19 cellular contexts compared by ENCODE assay signal in genomic region chr1:27346357-27346756, GRCh38. TPM values are rescaled to one million over a fixed set of nuclear protein-coding genes. Genes with fewer than 3 reads are reported as not detected.
DNase-seq lines count a peak whose midpoint lies in the region; ATAC-seq and TF ChIP-seq lines count a peak whose summit lies in the region.
"Had no signal": no experiment of that assay in that cellular context is flagged by ENCODE, and none has a peak within 500 bp of the region (broad histone marks: within the 10 kb centered on the region; RNA-seq: fewer than 3 reads in every experiment).

No MANE protein-coding gene starts in this region.

- BruUV-seq in Calu3 (replicated peaks; lab: Mats Ljungman, UMichigan): no TSS peak

- CTCF ChIA-PET in WTC11 (lab: Charles Lee): interaction anchor here (1.0 to 3.3 kb wide), 3 partner anchors 11 to 50 kb away, joined by 4 to 13 read pairs (median 5); no protein-coding TSS in a partner anchor
- CTCF ChIA-PET in Calu3 (lab: Charles Lee): no interaction called here

- no peak for DNase-seq in stimulated activated naive CD8-positive, alpha-beta T cell treated with anti-CD3 and anti-CD28 coated beads, Interleukin-15, Interleukin-2, amounts not matched to agents 100 U/mL and 50 U/mL, for 24 hours
- no peak for DNase-seq in WTC11 (ENCODE audit: low spot score)
- DNase-seq in memory B cell (ENCODE audit: low spot score in 2 of 2): no peak
- no peak for DNase-seq in activated CD4-positive, CD25-positive, alpha-beta regulatory T cell (lab: John Stamatoyannopoulos, UW)
- no peak for DNase-seq in Calu3
- DNase-seq: BE2C, DMS153, EL, Kasumi-1, NCI-H1105 treated with DMSO at 0.1 percent for 48 hours, NCI-H187 treated with DMSO at 0.1 percent for 48 hours, NCI-H2171, NCI-H82, SHP77 had no signal

- intact Hi-C loops in Calu3 (cut with micrococcal nuclease; ENCODE audit: unreplicated experiment): no loop called here

- H3K27ac Mint-ChIP-seq in stimulated activated naive CD8-positive, alpha-beta T cell treated with anti-CD3 and anti-CD28 coated beads, Interleukin-15, Interleukin-2, amounts not matched to agents 100 ng/mL and 50 ng/mL, for 24 hours: peak overlapping the region; percentile 14
- no peak overlapping the region for H3K27ac Mint-ChIP-seq in WTC11
- H3K27ac Mint-ChIP-seq in memory B cell: no peak overlapping the region
- H3K27ac Mint-ChIP-seq in Calu3 (ENCODE audit: unreplicated experiment): no peak overlapping the region

- no peaks in the 10 kb centered on the region for H3K9me3 Mint-ChIP-seq in stimulated activated naive CD8-positive, alpha-beta T cell treated with anti-CD3 and anti-CD28 coated beads, Interleukin-15, Interleukin-2, amounts not matched to agents 100 ng/mL and 50 ng/mL, for 24 hours
- H3K9me3 Mint-ChIP-seq in WTC11 (no peaks in the 10 kb centered on the region), memory B cell (no peaks in the 10 kb centered on the region), Calu3 (ENCODE audit: low read depth, unreplicated experiment) (no peaks in the 10 kb centered on the region)

- TF ChIP-seq CTCF in WTC11 (IDR thresholded peaks at IDR 0.05) (no peak), Calu3 (IDR thresholded peaks at IDR 0.05; ENCODE audit: unreplicated experiment) (no peak)

- H3K4me3 Mint-ChIP-seq in stimulated activated naive CD8-positive, alpha-beta T cell treated with anti-CD3 and anti-CD28 coated beads, Interleukin-15, Interleukin-2, amounts not matched to agents 100 ng/mL and 50 ng/mL, for 24 hours: no peak overlapping the region
- no peak overlapping the region for H3K4me3 Mint-ChIP-seq in WTC11
- H3K4me3 Mint-ChIP-seq in memory B cell: peak overlapping the region; percentile 51
- no peak overlapping the region for H3K4me3 Mint-ChIP-seq in Calu3 (ENCODE audit: low read depth, unreplicated experiment)

- peaks cover 39% of the 10 kb centered on the region for H3K4me1 Mint-ChIP-seq in stimulated activated naive CD8-positive, alpha-beta T cell treated with anti-CD3 and anti-CD28 coated beads, Interleukin-15, Interleukin-2, amounts not matched to agents 100 ng/mL and 50 ng/mL, for 24 hours (ENCODE audit: low read depth)
- peaks cover 35% of the 10 kb centered on the region for H3K4me1 Mint-ChIP-seq in WTC11
- peaks cover 34% of the 10 kb centered on the region for H3K4me1 Mint-ChIP-seq in memory B cell
- peaks cover 34% of the 10 kb centered on the region for H3K4me1 Mint-ChIP-seq in Calu3 (ENCODE audit: low read depth, unreplicated experiment)

- POLR2A ChIA-PET in WTC11 (lab: Charles Lee): no interaction called here

- no peaks in the 10 kb centered on the region for H3K27me3 Mint-ChIP-seq in stimulated activated naive CD8-positive, alpha-beta T cell treated with anti-CD3 and anti-CD28 coated beads, Interleukin-15, Interleukin-2, amounts not matched to agents 100 ng/mL and 50 ng/mL, for 24 hours
- peaks cover 12% of the 10 kb centered on the region for H3K27me3 Mint-ChIP-seq in WTC11 (ENCODE audit: low read depth)
- H3K27me3 Mint-ChIP-seq in memory B cell: no peaks in the 10 kb centered on the region
- no peaks in the 10 kb centered on the region for H3K27me3 Mint-ChIP-seq in Calu3 (ENCODE audit: unreplicated experiment)

- no peak for ATAC-seq in stimulated activated naive CD8-positive, alpha-beta T cell treated with anti-CD3 and anti-CD28 coated beads, Interleukin-15, Interleukin-2, amounts not matched to agents 100 U/mL and 50 U/mL, for 24 hours
- ATAC-seq in WTC11 (no peak), memory B cell (ENCODE audit: low read depth) (no peak), HG02970 (IDR thresholded peaks at IDR 0.05; ENCODE audit: low FRiP score, unreplicated experiment) (no peak), GM18868 (IDR thresholded peaks at IDR 0.05; ENCODE audit: unreplicated experiment) (no peak)
- ATAC-seq: Panc1 had no signal

- peaks cover 3% of the 10 kb centered on the region for H3K36me3 Mint-ChIP-seq in stimulated activated naive CD8-positive, alpha-beta T cell treated with anti-CD3 and anti-CD28 coated beads, Interleukin-15, Interleukin-2, amounts not matched to agents 100 ng/mL and 50 ng/mL, for 24 hours (ENCODE audit: low read depth)
- H3K36me3 Mint-ChIP-seq in WTC11: peaks cover 9% of the 10 kb centered on the region; the same call in 1 of the 2 replicates
- H3K36me3 Mint-ChIP-seq in memory B cell: peaks cover 15% of the 10 kb centered on the region
- H3K36me3 Mint-ChIP-seq in Calu3 (ENCODE audit: insufficient read depth, unreplicated experiment): peaks cover 46% of the 10 kb centered on the region

TF ChIP-seq in WTC11, 78 proteins besides CTCF, POLR2A, EP300 and RAD21:
- TF ChIP-seq ZNF121 (CRISPR knock-in tag; IDR thresholded peaks at IDR 0.05) (peak; percentile 74; the same call in 1 of the 2 replicates), ZNF317 (CRISPR knock-in tag; IDR thresholded peaks at IDR 0.05; ENCODE audit: borderline replicate concordance, low read depth) (no peak)

RNA-seq across cellular contexts. Expression of gene SYTL1, which starts 4.5 kb away (rescaled TPM):
- total RNA-seq in WTC11 (2021) (18.0 to 19.7 TPM (median 18.5 TPM) in 3 replicates), Calu3 (2022) (15.0 and 16.5 TPM in 2 replicates)

RNA-seq across cellular contexts. Expression of gene MAP3K6, which starts 20.4 kb away (rescaled TPM):
- total RNA-seq in WTC11 (2021) (13.3 to 15.0 TPM (median 14.0 TPM) in 3 replicates), Calu3 (2022) (10.3 and 14.3 TPM in 2 replicates)

RNA-seq across cellular contexts. Expression of gene TMEM222, which starts 24.4 kb away (rescaled TPM):
- total RNA-seq in WTC11 (2021) (24.9 to 29.8 TPM (median 28.7 TPM) in 3 replicates), Calu3 (2022) (30.4 and 32.6 TPM in 2 replicates)

RNA-seq across cellular contexts. Expression of gene FCN3, which starts 28.3 kb away (rescaled TPM):
- total RNA-seq in WTC11 (2021) (0.98 to 1.6 TPM (median 1.3 TPM) in 3 replicates), Calu3 (2022) (not detected in 2 replicates)
- total RNA-seq: NCI-H460 had no signal

RNA-seq across cellular contexts. Expression of gene CD164L2, which starts 36.8 kb away (rescaled TPM):
- total RNA-seq in WTC11 (2021) (3.0 to 5.5 TPM (median 4.3 TPM) in 3 replicates), Calu3 (2022) (not detected in 2 replicates)
- total RNA-seq: NCI-H460 had no signal
